Comparison of ENCODE assay signal across 24 cellular contexts in the genomic region with DNA sequence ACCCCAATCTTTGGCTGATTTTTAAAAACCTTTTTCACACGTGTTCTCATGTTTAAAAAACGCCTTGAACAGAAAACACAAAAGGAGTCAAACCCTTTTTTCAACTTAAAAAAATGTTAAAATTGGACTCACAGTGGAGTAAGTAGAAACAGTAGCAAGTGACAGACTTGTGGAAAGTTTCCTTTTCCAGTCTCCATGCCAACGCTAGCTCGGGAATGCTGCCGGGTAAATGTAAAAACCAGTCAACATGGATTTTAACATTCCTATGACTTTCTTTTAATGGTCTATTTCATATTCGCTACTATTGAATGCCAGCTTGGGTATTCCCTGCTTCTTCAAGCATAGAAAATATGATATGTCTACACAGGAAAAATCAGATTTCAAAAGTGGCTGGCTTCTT. TPM values are rescaled to one million over a fixed set of nuclear protein-coding genes. Genes with fewer than 3 reads are reported as not detected.
"Had no signal": no experiment of that assay in that cellular context is flagged by ENCODE, and none has a peak within 500 bp of the region (broad histone marks: within the 10 kb centered on the region; RNA-seq: fewer than 3 reads in every experiment).

No MANE protein-coding gene starts in this region.

- H3K9me3 ChIP-seq: body of pancreas, heart left ventricle, lower lobe of right lung, transverse colon had no signal

- H3K9me3 Mint-ChIP-seq: activated naive CD8-positive, alpha-beta T cell treated with anti-CD3 and anti-CD28 coated beads, Interleukin-2, amount 10 ng/mL, durations not matched to agents 7 days and 5 days; activated T-helper 2 cell treated with anti-CD3 and anti-CD28 coated beads, Interferon-gamma antibody, Interleukin-2, Interleukin-4, amounts not matched to agents 10 μg/mL and 5 μg/mL and 100 μg/mL, durations not matched to agents 14 hours and 24 hours and 36 hours; neural crest cell; stimulated activated naive B cell treated with anti-CD40 and anti-IgM and Interleukin-4, amounts not matched to agents 10 μg/mL and 1 μg/mL and 100 μg/mL, for 72 hours; T-helper 2 cell treated with Interferon-gamma antibody and Interleukin-4, amounts not matched to agents 5 μg/mL and 100 μg/mL, for 36 hours had no signal

- DNase-seq: activated naive CD4-positive, alpha-beta T cell; activated naive CD8-positive, alpha-beta T cell treated with anti-CD3 and anti-CD28 coated beads, Interleukin-2, amount 10 ng/mL, durations not matched to agents 7 days and 5 days; activated T-cell treated with anti-CD3 and anti-CD28 coated beads, Interleukin-2, amount 50 U/mL, for 1 hour; body of pancreas; effector memory CD4-positive, alpha-beta T cell; heart left ventricle; kidney; lower lobe of right lung; naive B cell; posterior cingulate gyrus; small intestine; stimulated activated CD4-positive, alpha-beta T cell treated with anti-CD3 and anti-CD28 coated beads, Interleukin-15, amount 100 ng/mL, for 24 hours; stimulated activated naive B cell treated with anti-CD40 and anti-IgM and Interleukin-4, amounts not matched to agents 10 μg/mL and 1 μg/mL and 100 μg/mL, for 72 hours; transverse colon had no signal

- FAIRE-seq: endothelial cell of umbilical vein, kidney, small intestine, urothelium cell line had no signal

- H3K36me3 ChIP-seq: heart left ventricle, lower lobe of right lung, transverse colon had no signal

- H3K27ac ChIP-seq: body of pancreas, heart left ventricle, lower lobe of right lung, transverse colon had no signal

- ATAC-seq: body of pancreas; esophagus mucosa; heart left ventricle; left lobe of liver; lower lobe of right lung; sciatic nerve; stimulated activated naive B cell treated with anti-CD40 and anti-IgM and Interleukin-4, amounts not matched to agents 10 μg/mL and 1 μg/mL and 100 μg/mL, for 72 hours had no signal

- H3K36me3 Mint-ChIP-seq: activated naive CD8-positive, alpha-beta T cell treated with anti-CD3 and anti-CD28 coated beads, Interleukin-2, amount 10 ng/mL, durations not matched to agents 7 days and 5 days; naive B cell; stimulated activated naive B cell treated with anti-CD40 and anti-IgM and Interleukin-4, amounts not matched to agents 10 μg/mL and 1 μg/mL and 100 μg/mL, for 72 hours had no signal

- H3K27ac Mint-ChIP-seq: activated naive CD8-positive, alpha-beta T cell treated with anti-CD3 and anti-CD28 coated beads, Interleukin-2, amount 10 ng/mL, durations not matched to agents 7 days and 5 days; activated T-helper 2 cell treated with anti-CD3 and anti-CD28 coated beads, Interferon-gamma antibody, Interleukin-2, Interleukin-4, amounts not matched to agents 10 μg/mL and 5 μg/mL and 100 μg/mL, durations not matched to agents 14 hours and 24 hours and 36 hours; T-helper 2 cell treated with Interferon-gamma antibody and Interleukin-4, amounts not matched to agents 5 μg/mL and 100 μg/mL, for 36 hours had no signal

- H3K4me3 ChIP-seq: body of pancreas, heart left ventricle, lower lobe of right lung, transverse colon had no signal

RNA-seq across cellular contexts. Expression of a gene that starts 1.6 kb away (rescaled TPM):
- total RNA-seq: activated naive CD8-positive, alpha-beta T cell treated with anti-CD3 and anti-CD28 coated beads, Interleukin-2, amount 10 ng/mL, durations not matched to agents 7 days and 5 days; body of pancreas; dermis microvascular lymphatic vessel endothelial cell; endothelial cell of umbilical vein; esophagus mucosa; mucosa of gallbladder; neural crest cell; transverse colon had no signal
- polyA plus RNA-seq: endothelial cell of umbilical vein had no signal

RNA-seq across cellular contexts. Expression of a gene that starts 32.9 kb away (rescaled TPM):
- total RNA-seq: dermis microvascular lymphatic vessel endothelial cell, endothelial cell of umbilical vein had no signal
